Comparison of ENCODE assay signal across 14 cellular contexts in the genomic region with DNA sequence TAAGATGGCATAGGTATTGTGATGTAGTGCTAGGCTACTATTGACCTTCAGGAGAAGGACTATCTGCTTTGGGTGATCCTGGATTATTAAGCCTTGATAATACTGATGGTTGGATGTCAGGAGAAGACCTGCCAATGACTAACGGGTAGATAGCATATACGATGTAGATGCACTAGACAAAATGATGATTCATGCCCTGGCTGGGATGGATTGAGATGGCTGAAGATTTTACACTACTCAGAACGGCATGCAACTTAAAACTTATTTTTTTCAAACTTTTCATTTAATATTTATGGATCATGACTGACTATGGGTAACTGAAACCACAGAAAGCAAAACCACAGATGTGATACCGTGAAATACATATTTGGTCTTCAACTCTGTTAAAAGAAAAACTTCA.
"Had no signal": no experiment of that assay in that cellular context is flagged by ENCODE, and none has a peak within 500 bp of the region (broad histone marks: within the 10 kb centered on the region; RNA-seq: fewer than 3 reads in every experiment).

No MANE protein-coding gene starts in this region.

- H3K4me1 ChIP-seq: heart right ventricle, left lung, thyroid gland had no signal

- DNase-seq: activated CD4-positive, alpha-beta T cell treated with anti-CD3 and anti-CD28 coated beads, Interleukin-2, amount 50 U/mL, for 4 hours; activated CD4-positive, CD25-positive, alpha-beta regulatory T cell treated with anti-CD3 and anti-CD28 coated beads, Interleukin-2, amount 50 U/mL, for 72 hours; activated gamma-delta T cell treated with Interleukin-2 at 50 U/mL for 16 hours; dermis blood vessel endothelial cell; effector memory CD4-positive, alpha-beta T cell; heart right ventricle; left lung; stimulated activated CD4-positive, alpha-beta T cell treated with anti-CD3 and anti-CD28 coated beads, Interleukin-4, amount 100 ng/mL, for 24 hours; thyroid gland had no signal

- H3K27me3 ChIP-seq: thyroid gland had no signal

- H3K9me3 ChIP-seq: heart right ventricle, left lung, neutrophil, thyroid gland had no signal

- H3K27ac ChIP-seq: heart right ventricle, left lung, neutrophil, thyroid gland, VCaP had no signal

- H3K36me3 ChIP-seq: heart right ventricle, left lung, neutrophil, thyroid gland had no signal

- ATAC-seq: heart right ventricle; left lung; natural killer cell treated with Interleukin-12 subunit alpha and Interleukin-12 subunit beta and Interleukin-15 and Interleukin-18, amount 100 ng/mL, for 72 hours; sciatic nerve; stimulated activated memory B cell treated with anti-CD40 and anti-IgM and Interleukin-4, amounts not matched to agents 10 μg/mL and 1 μg/mL and 100 μg/mL, for 72 hours had no signal

- H3K4me3 ChIP-seq: heart right ventricle, left lung, thyroid gland had no signal
